In genomic region chr1:64245495-64245894, GRCh38 we compare ENCODE assay signal across 11 cellular contexts. TPM values are rescaled to one million over a fixed set of nuclear protein-coding genes. Genes with fewer than 3 reads are reported as not detected.
A peak's percentile ranks its signal among the peaks of the same experiment; 100 is the strongest.
DNase-seq lines count a peak whose midpoint lies in the region; ATAC-seq and TF ChIP-seq lines count a peak whose summit lies in the region.
"Had no signal": no experiment of that assay in that cellular context is flagged by ENCODE, and none has a peak within 500 bp of the region (broad histone marks: within the 10 kb centered on the region; RNA-seq: fewer than 3 reads in every experiment).

No MANE protein-coding gene starts in this region.

- H3K4me3 Mint-ChIP-seq in stimulated activated naive CD8-positive, alpha-beta T cell treated with anti-CD3 and anti-CD28 coated beads, Interleukin-15, Interleukin-2, amounts not matched to agents 100 ng/mL and 50 ng/mL, for 24 hours: peak overlapping the region; percentile 68
- H3K4me3 Mint-ChIP-seq in natural killer cell treated with Interleukin-12 subunit alpha and Interleukin-12 subunit beta and Interleukin-15 and Interleukin-18, amount 100 ng/mL, for 72 hours: no peak overlapping the region

- no peak for DNase-seq in stimulated activated naive CD8-positive, alpha-beta T cell treated with anti-CD3 and anti-CD28 coated beads, Interleukin-15, Interleukin-2, amounts not matched to agents 100 U/mL and 50 U/mL, for 24 hours
- DNase-seq in iPS-NIHi11 (ENCODE audit: low spot score): peak; percentile 49
- no peak for DNase-seq in AG08396 (ENCODE audit: low spot score)
- DNase-seq in natural killer cell treated with Interleukin-12 subunit alpha and Interleukin-12 subunit beta and Interleukin-15 and Interleukin-18, amount 100 ng/mL, for 72 hours (ENCODE audit: low spot score): no peak
- no peak for DNase-seq in GOT3 (lab: John Stamatoyannopoulos, UW)
- DNase-seq: GDM1, hippocampal formation had no signal

- no peak for TF ChIP-seq CTCF in VCaP (conservative IDR thresholded peaks at IDR 0.05)

- ATAC-seq in stimulated activated naive CD8-positive, alpha-beta T cell treated with anti-CD3 and anti-CD28 coated beads, Interleukin-15, Interleukin-2, amounts not matched to agents 100 U/mL and 50 U/mL, for 24 hours: no peak
- ATAC-seq in GM18870 (IDR thresholded peaks at IDR 0.05; ENCODE audit: unreplicated experiment): no peak
- no peak for ATAC-seq in natural killer cell treated with Interleukin-12 subunit alpha and Interleukin-12 subunit beta and Interleukin-15 and Interleukin-18, amount 100 ng/mL, for 72 hours

- H3K27ac ChIP-seq in VCaP: peak overlapping the region; percentile 94
- H3K27ac ChIP-seq: KMS-11 had no signal

- peaks cover 25% of the 10 kb centered on the region for H3K4me1 Mint-ChIP-seq in stimulated activated naive CD8-positive, alpha-beta T cell treated with anti-CD3 and anti-CD28 coated beads, Interleukin-15, Interleukin-2, amounts not matched to agents 100 ng/mL and 50 ng/mL, for 24 hours (ENCODE audit: low read depth)
- peaks cover 5 to 10% of the 10 kb centered on the region in 2 donors for H3K4me1 Mint-ChIP-seq in natural killer cell treated with Interleukin-12 subunit alpha and Interleukin-12 subunit beta and Interleukin-15 and Interleukin-18, amount 100 ng/mL, for 72 hours (ENCODE audit: low read depth in 2 of 2)

- peak overlapping the region; percentile 84 for H3K27ac Mint-ChIP-seq in stimulated activated naive CD8-positive, alpha-beta T cell treated with anti-CD3 and anti-CD28 coated beads, Interleukin-15, Interleukin-2, amounts not matched to agents 100 ng/mL and 50 ng/mL, for 24 hours
- no peak overlapping the region for H3K27ac Mint-ChIP-seq in natural killer cell treated with Interleukin-12 subunit alpha and Interleukin-12 subunit beta and Interleukin-15 and Interleukin-18, amount 100 ng/mL, for 72 hours

- no peaks in the 10 kb centered on the region for H3K36me3 Mint-ChIP-seq in stimulated activated naive CD8-positive, alpha-beta T cell treated with anti-CD3 and anti-CD28 coated beads, Interleukin-15, Interleukin-2, amounts not matched to agents 100 ng/mL and 50 ng/mL, for 24 hours (ENCODE audit: low read depth)
- H3K36me3 Mint-ChIP-seq in natural killer cell treated with Interleukin-12 subunit alpha and Interleukin-12 subunit beta and Interleukin-15 and Interleukin-18, amount 100 ng/mL, for 72 hours: no peaks in the 10 kb centered on the region

- H3K27me3 Mint-ChIP-seq in stimulated activated naive CD8-positive, alpha-beta T cell treated with anti-CD3 and anti-CD28 coated beads, Interleukin-15, Interleukin-2, amounts not matched to agents 100 ng/mL and 50 ng/mL, for 24 hours: peaks cover 21% of the 10 kb centered on the region
- peaks cover 13 to 24% of the 10 kb centered on the region in 2 donors for H3K27me3 Mint-ChIP-seq in natural killer cell treated with Interleukin-12 subunit alpha and Interleukin-12 subunit beta and Interleukin-15 and Interleukin-18, amount 100 ng/mL, for 72 hours

- no peaks in the 10 kb centered on the region for H3K9me3 Mint-ChIP-seq in stimulated activated naive CD8-positive, alpha-beta T cell treated with anti-CD3 and anti-CD28 coated beads, Interleukin-15, Interleukin-2, amounts not matched to agents 100 ng/mL and 50 ng/mL, for 24 hours
- no peaks in the 10 kb centered on the region for H3K9me3 Mint-ChIP-seq in natural killer cell treated with Interleukin-12 subunit alpha and Interleukin-12 subunit beta and Interleukin-15 and Interleukin-18, amount 100 ng/mL, for 72 hours

RNA-seq across cellular contexts. Expression of gene UBE2U, which starts 42.1 kb away (rescaled TPM):
- total RNA-seq in natural killer cell treated with Interleukin-12 subunit alpha and Interleukin-12 subunit beta and Interleukin-15 and Interleukin-18, amount 100 ng/mL, for 72 hours: not detected
